12 cellular contexts compared by ENCODE assay signal in the genomic region with DNA sequence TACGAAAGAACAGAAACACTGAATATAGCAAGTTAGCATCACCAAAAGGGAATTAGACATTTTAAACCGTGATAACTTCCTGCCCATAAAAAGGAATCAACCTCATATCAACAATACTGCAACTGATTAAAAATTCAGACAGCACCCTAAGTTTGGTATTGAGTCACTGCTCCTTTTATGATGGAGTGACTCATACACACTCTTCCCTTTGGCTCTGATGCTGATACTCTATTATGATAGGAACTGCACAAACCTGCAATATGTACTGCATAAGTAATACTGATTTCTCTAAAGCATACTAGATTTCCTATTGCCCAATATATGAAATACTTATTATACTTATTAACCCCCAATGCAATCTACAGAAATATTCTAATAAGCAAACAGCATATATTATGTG.
DNase-seq lines count a peak whose midpoint lies in the region; TF ChIP-seq lines count a peak whose summit lies in the region.
"Had no signal": no experiment of that assay in that cellular context is flagged by ENCODE, and none has a peak within 500 bp of the region (broad histone marks: within the 10 kb centered on the region; RNA-seq: fewer than 3 reads in every experiment).

No MANE protein-coding gene starts in this region.

- TF ChIP-seq CTCF in HEK293 (tag by site-specific recombination; IDR thresholded peaks at IDR 0.05) = no peak
- no peak for TF ChIP-seq CTCF in astrocyte of the cerebellum (IDR thresholded peaks at IDR 0.05; ENCODE audit: low read depth, low read length, missing control alignments)
- TF ChIP-seq CTCF in kidney epithelial cell (IDR thresholded peaks at IDR 0.05; ENCODE audit: insufficient read depth, low read length, poor library complexity, severe bottlenecking) = no peak

- H3K9me3 ChIP-seq in HEK293 (ENCODE audit: control insufficient read depth, insufficient read depth, low read depth, low read length) = no peaks in the 10 kb centered on the region

- in situ Hi-C loops in astrocyte of the cerebellum (cut with HindIII; ENCODE audit: low sequenced_read_pairs) = no loop called here

- DNase-seq in AG08395 (ENCODE audit: low spot score) (peak; percentile 69), astrocyte of the cerebellum (ENCODE audit: low read depth) (peak; percentile 40), kidney epithelial cell (ENCODE audit: low read depth) (peak; percentile 51), midbrain (lab: John Stamatoyannopoulos, UW) (no peak), NCI-H2107 (lab: John Stamatoyannopoulos, UW) (no peak), NCI-H2227 treated with DMSO at 0.1 percent for 48 hours (lab: John Stamatoyannopoulos, UW) (no peak)
- no peak for DNase-seq in activated effector memory CD4-positive, alpha-beta T cell treated with anti-CD3 and anti-CD28 coated beads, Interleukin-2, amount 50 U/mL, for 16 hours
- DNase-seq: CD4-positive, alpha-beta memory T cell; effector CD4-positive, alpha-beta T cell; MM.1S; T1000 had no signal

- H3K27ac ChIP-seq in HEK293 (ENCODE audit: extremely low read depth, low read depth, low read length) = no peak overlapping the region

- peaks cover 3 to 10% of the 10 kb centered on the region in 2 experiments; a peak in 2 of 3 replicates for H3K36me3 ChIP-seq in HEK293 (ENCODE audit: control insufficient read depth in 2 of 2, insufficient read depth in 1 of 2, low read length in 2 of 2)
- H3K36me3 ChIP-seq in kidney epithelial cell (ENCODE audit: control insufficient read depth, insufficient read depth, low read length) = no peaks in the 10 kb centered on the region

- H3K4me1 ChIP-seq in HEK293 (ENCODE audit: control insufficient read depth, insufficient read depth, low read length) = peaks cover 10% of the 10 kb centered on the region; the same call in 1 of the 2 replicates

- H3K4me3 ChIP-seq in HEK293 (ENCODE audit: low read depth, low read length) = no peak overlapping the region
- no peak overlapping the region for H3K4me3 ChIP-seq in astrocyte of the cerebellum (ENCODE audit: low read depth, low read length)
- no peak overlapping the region for H3K4me3 ChIP-seq in kidney epithelial cell (ENCODE audit: low read depth, low read length)

- CTCF ChIA-PET in HEK293 (lab: Yijun Ruan, JAX) = no interaction called here

- H3K27me3 ChIP-seq in kidney epithelial cell (ENCODE audit: control insufficient read depth, insufficient read depth, low read length) = no peaks in the 10 kb centered on the region

- POLR2A ChIA-PET in HEK293 (lab: Yijun Ruan, JAX) = no interaction called here

TF ChIP-seq in HEK293, 187 proteins besides CTCF, POLR2A, EP300 and RAD21 (continues in another document):
- TF ChIP-seq GLIS1 (tag by site-specific recombination; IDR thresholded peaks at IDR 0.05) (no peak), ZNF24 (tag by site-specific recombination; IDR thresholded peaks at IDR 0.05) (0 out of 2 replicates have a peak, but pooled peaks have one; percentile 30), ZNF10 (tag by site-specific recombination; IDR thresholded peaks at IDR 0.05) (peak; percentile 97), ZBTB1 (tag by site-specific recombination; IDR thresholded peaks at IDR 0.05) (no peak), ZBTB20 (tag by site-specific recombination; IDR thresholded peaks at IDR 0.05) (peak; percentile 17; the same call in 1 of the 2 replicates), ZNF600 (tag by site-specific recombination; IDR thresholded peaks at IDR 0.05) (0 out of 2 replicates have a peak, but pooled peaks have one; percentile 13), ZNF157 (tag by site-specific recombination; IDR thresholded peaks at IDR 0.05) (no peak), ZNF366 (tag by site-specific recombination; conservative IDR thresholded peaks at IDR 0.05) (no peak), ZNF843 (tag by site-specific recombination; IDR thresholded peaks at IDR 0.05) (no peak), RBAK (tag by site-specific recombination; IDR thresholded peaks at IDR 0.05) (no peak), ZFP37 (tag by site-specific recombination; IDR thresholded peaks at IDR 0.05) (no peak), ZNF596 (tag by site-specific recombination; IDR thresholded peaks at IDR 0.05) (no peak), ZNF544 (tag by site-specific recombination; IDR thresholded peaks at IDR 0.05) (no peak), ZNF292 (tag by site-specific recombination; IDR thresholded peaks at IDR 0.05; ENCODE audit: borderline replicate concordance, low read depth) (no peak)
- TF ChIP-seq, protein P1, sequence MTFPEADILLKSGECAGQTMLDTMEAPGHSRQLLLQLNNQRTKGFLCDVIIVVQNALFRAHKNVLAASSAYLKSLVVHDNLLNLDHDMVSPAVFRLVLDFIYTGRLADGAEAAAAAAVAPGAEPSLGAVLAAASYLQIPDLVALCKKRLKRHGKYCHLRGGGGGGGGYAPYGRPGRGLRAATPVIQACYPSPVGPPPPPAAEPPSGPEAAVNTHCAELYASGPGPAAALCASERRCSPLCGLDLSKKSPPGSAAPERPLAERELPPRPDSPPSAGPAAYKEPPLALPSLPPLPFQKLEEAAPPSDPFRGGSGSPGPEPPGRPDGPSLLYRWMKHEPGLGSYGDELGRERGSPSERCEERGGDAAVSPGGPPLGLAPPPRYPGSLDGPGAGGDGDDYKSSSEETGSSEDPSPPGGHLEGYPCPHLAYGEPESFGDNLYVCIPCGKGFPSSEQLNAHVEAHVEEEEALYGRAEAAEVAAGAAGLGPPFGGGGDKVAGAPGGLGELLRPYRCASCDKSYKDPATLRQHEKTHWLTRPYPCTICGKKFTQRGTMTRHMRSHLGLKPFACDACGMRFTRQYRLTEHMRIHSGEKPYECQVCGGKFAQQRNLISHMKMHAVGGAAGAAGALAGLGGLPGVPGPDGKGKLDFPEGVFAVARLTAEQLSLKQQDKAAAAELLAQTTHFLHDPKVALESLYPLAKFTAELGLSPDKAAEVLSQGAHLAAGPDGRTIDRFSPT (tag by site-specific recombination; IDR thresholded peaks at IDR 0.05) = no peak
- TF ChIP-seq, protein P2, sequence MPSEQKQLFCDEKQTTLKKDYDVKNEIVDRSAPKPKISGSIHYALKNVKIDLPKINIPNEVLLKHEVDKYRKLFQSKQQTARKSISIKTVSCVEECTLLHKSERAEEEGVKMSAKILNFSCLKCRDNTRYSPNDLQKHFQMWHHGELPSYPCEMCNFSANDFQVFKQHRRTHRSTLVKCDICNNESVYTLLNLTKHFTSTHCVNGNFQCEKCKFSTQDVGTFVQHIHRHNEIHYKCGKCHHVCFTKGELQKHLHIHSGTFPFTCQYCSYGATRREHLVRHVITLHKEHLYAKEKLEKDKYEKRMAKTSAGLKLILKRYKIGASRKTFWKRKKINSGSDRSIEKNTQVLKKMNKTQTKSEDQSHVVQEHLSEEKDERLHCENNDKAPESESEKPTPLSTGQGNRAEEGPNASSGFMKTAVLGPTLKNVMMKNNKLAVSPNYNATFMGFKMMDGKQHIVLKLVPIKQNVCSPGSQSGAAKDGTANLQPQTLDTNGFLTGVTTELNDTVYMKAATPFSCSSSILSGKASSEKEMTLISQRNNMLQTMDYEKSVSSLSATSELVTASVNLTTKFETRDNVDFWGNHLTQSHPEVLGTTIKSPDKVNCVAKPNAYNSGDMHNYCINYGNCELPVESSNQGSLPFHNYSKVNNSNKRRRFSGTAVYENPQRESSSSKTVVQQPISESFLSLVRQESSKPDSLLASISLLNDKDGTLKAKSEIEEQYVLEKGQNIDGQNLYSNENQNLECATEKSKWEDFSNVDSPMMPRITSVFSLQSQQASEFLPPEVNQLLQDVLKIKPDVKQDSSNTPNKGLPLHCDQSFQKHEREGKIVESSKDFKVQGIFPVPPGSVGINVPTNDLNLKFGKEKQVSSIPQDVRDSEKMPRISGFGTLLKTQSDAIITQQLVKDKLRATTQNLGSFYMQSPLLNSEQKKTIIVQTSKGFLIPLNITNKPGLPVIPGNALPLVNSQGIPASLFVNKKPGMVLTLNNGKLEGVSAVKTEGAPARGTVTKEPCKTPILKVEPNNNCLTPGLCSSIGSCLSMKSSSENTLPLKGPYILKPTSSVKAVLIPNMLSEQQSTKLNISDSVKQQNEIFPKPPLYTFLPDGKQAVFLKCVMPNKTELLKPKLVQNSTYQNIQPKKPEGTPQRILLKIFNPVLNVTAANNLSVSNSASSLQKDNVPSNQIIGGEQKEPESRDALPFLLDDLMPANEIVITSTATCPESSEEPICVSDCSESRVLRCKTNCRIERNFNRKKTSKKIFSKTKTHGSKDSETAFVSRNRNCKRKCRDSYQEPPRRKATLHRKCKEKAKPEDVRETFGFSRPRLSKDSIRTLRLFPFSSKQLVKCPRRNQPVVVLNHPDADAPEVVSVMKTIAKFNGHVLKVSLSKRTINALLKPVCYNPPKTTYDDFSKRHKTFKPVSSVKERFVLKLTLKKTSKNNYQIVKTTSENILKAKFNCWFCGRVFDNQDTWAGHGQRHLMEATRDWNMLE (tag by site-specific recombination; conservative IDR thresholded peaks at IDR 0.05; ENCODE audit: low read depth) = no peak
- TF ChIP-seq, protein P3, sequence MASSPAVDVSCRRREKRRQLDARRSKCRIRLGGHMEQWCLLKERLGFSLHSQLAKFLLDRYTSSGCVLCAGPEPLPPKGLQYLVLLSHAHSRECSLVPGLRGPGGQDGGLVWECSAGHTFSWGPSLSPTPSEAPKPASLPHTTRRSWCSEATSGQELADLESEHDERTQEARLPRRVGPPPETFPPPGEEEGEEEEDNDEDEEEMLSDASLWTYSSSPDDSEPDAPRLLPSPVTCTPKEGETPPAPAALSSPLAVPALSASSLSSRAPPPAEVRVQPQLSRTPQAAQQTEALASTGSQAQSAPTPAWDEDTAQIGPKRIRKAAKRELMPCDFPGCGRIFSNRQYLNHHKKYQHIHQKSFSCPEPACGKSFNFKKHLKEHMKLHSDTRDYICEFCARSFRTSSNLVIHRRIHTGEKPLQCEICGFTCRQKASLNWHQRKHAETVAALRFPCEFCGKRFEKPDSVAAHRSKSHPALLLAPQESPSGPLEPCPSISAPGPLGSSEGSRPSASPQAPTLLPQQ (tag by site-specific recombination; IDR thresholded peaks at IDR 0.05) = 0 out of 2 replicates have a peak, but pooled peaks have one; percentile 42
- TF ChIP-seq, protein P4, sequence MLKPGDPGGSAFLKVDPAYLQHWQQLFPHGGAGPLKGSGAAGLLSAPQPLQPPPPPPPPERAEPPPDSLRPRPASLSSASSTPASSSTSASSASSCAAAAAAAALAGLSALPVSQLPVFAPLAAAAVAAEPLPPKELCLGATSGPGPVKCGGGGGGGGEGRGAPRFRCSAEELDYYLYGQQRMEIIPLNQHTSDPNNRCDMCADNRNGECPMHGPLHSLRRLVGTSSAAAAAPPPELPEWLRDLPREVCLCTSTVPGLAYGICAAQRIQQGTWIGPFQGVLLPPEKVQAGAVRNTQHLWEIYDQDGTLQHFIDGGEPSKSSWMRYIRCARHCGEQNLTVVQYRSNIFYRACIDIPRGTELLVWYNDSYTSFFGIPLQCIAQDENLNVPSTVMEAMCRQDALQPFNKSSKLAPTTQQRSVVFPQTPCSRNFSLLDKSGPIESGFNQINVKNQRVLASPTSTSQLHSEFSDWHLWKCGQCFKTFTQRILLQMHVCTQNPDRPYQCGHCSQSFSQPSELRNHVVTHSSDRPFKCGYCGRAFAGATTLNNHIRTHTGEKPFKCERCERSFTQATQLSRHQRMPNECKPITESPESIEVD (tag by site-specific recombination; IDR thresholded peaks at IDR 0.05) = peak; percentile 52

Comparison
In these comparisons a context has a peak if more than half of its experiments do, and no peak if none do; other contexts are left out.
1. DNase-seq: peak in AG08395 (single experiment), astrocyte of the cerebellum (single experiment) and kidney epithelial cell (single experiment); none in midbrain (single experiment), NCI-H2107 (single experiment), activated effector memory CD4-positive, alpha-beta T cell treated with anti-CD3 and anti-CD28 coated beads, Interleukin-2, amount 50 U/mL, for 16 hours (single experiment) and NCI-H2227 treated with DMSO at 0.1 percent for 48 hours (single experiment).